34 cellular contexts compared by ENCODE assay signal in genomic region chr22:44726439-44726838, GRCh38. TPM values are rescaled to one million over a fixed set of nuclear protein-coding genes. Genes with fewer than 3 reads are reported as not detected.
"Had no signal": no experiment of that assay in that cellular context is flagged by ENCODE, and none has a peak within 500 bp of the region (broad histone marks: within the 10 kb centered on the region; RNA-seq: fewer than 3 reads in every experiment).

No MANE protein-coding gene starts in this region.

- H3K4me3 ChIP-seq: adrenal gland, body of pancreas, breast epithelium had no signal

- H3K4me3 Mint-ChIP-seq: activated B cell treated with CpG ODN at 0.5 μM for 24 hours; activated CD4-positive, alpha-beta memory T cell treated with anti-CD3 and anti-CD28 coated beads for 36 hours; activated CD4-positive, alpha-beta T cell treated with anti-CD3 and anti-CD28 coated beads, Interleukin-2, amount 10 ng/mL, durations not matched to agents 24 days and 14 days; activated CD8-positive, alpha-beta T cell treated with anti-CD3 and anti-CD28 coated beads for 36 hours; activated naive CD4-positive, alpha-beta T cell treated with anti-CD3 and anti-CD28 coated beads for 36 hours; activated naive CD8-positive, alpha-beta T cell treated with anti-CD3 and anti-CD28 coated beads for 36 hours; activated T-cell treated with anti-CD3 and anti-CD28 coated beads, Interleukin-2, amount 50 U/mL, for 4 hours; activated T-cell treated with anti-CD3 and anti-CD28 coated beads, Interleukin-2, amount 50 U/mL, for 72 hours; activated T-helper 1 cell treated with anti-CD3 and anti-CD28 coated beads, Interleukin-12 subunit alpha, Interleukin-12 subunit beta, Interleukin-2, Interleukin-4 antibody, amounts not matched to agents 30 ng/mL and 10 ng/mL and 1 ng/mL, durations not matched to agents 14 hours and 24 hours and 36 hours; activated T-helper 17 cell treated with anti-CD3 and anti-CD28 coated beads, Interleukin-2, amount 50 U/mL, for 72 hours; T-helper 1 cell treated with Interleukin-12 subunit alpha and Interleukin-12 subunit beta and Interleukin-4 antibody, amounts not matched to agents 30 μg/mL and 1 μg/mL, for 36 hours; T-helper 2 cell treated with Interferon-gamma antibody and Interleukin-4, amounts not matched to agents 5 μg/mL and 100 μg/mL, for 36 hours had no signal

- ATAC-seq: activated CD8-positive, alpha-beta T cell treated with anti-CD3 and anti-CD28 coated beads for 36 hours; activated naive CD4-positive, alpha-beta T cell treated with anti-CD3 and anti-CD28 coated beads, Interleukin-2, amount 50 U/mL, for 72 hours; activated T-cell treated with anti-CD3 and anti-CD28 coated beads, Interleukin-2, amount 50 U/mL, for 4 hours; activated T-cell treated with anti-CD3 and anti-CD28 coated beads, Interleukin-2, amount 50 U/mL, for 72 hours; activated T-helper 17 cell treated with anti-CD3 and anti-CD28 coated beads, Interleukin-2, amount 50 U/mL, for 72 hours; body of pancreas had no signal

- H3K36me3 Mint-ChIP-seq: activated naive CD4-positive, alpha-beta T cell treated with anti-CD3 and anti-CD28 coated beads, Interleukin-2, amount 50 U/mL, for 72 hours; activated naive CD8-positive, alpha-beta T cell treated with anti-CD3 and anti-CD28 coated beads for 36 hours had no signal

- H3K4me1 Mint-ChIP-seq: activated CD4-positive, alpha-beta T cell treated with anti-CD3 and anti-CD28 coated beads, Interleukin-2, amount 10 ng/mL, durations not matched to agents 24 days and 14 days; activated T-helper 17 cell treated with anti-CD3 and anti-CD28 coated beads, Interleukin-2, amount 50 U/mL, for 72 hours had no signal

- H3K9me3 Mint-ChIP-seq: activated B cell treated with CpG ODN at 0.5 μM for 24 hours; activated CD4-positive, alpha-beta memory T cell treated with anti-CD3 and anti-CD28 coated beads for 36 hours; activated CD4-positive, alpha-beta T cell treated with anti-CD3 and anti-CD28 coated beads, Interleukin-2, amount 10 ng/mL, durations not matched to agents 24 days and 14 days; activated CD8-positive, alpha-beta T cell treated with anti-CD3 and anti-CD28 coated beads for 36 hours; activated naive CD4-positive, alpha-beta T cell treated with anti-CD3 and anti-CD28 coated beads for 36 hours; activated naive CD4-positive, alpha-beta T cell treated with anti-CD3 and anti-CD28 coated beads, Interleukin-2, amount 50 U/mL, for 72 hours; activated naive CD8-positive, alpha-beta T cell treated with anti-CD3 and anti-CD28 coated beads for 36 hours; activated T-cell treated with anti-CD3 and anti-CD28 coated beads, Interleukin-2, amount 50 U/mL, for 4 hours; activated T-cell treated with anti-CD3 and anti-CD28 coated beads, Interleukin-2, amount 50 U/mL, for 72 hours; activated T-helper 1 cell treated with anti-CD3 and anti-CD28 coated beads, Interleukin-12 subunit alpha, Interleukin-12 subunit beta, Interleukin-2, Interleukin-4 antibody, amounts not matched to agents 30 ng/mL and 10 ng/mL and 1 ng/mL, durations not matched to agents 14 hours and 24 hours and 36 hours; activated T-helper 17 cell treated with anti-CD3 and anti-CD28 coated beads, Interleukin-2, amount 50 U/mL, for 72 hours; T-helper 1 cell treated with Interleukin-12 subunit alpha and Interleukin-12 subunit beta and Interleukin-4 antibody, amounts not matched to agents 30 μg/mL and 1 μg/mL, for 36 hours; T-helper 2 cell treated with Interferon-gamma antibody and Interleukin-4, amounts not matched to agents 5 μg/mL and 100 μg/mL, for 36 hours had no signal

- H3K36me3 ChIP-seq: brain microvascular endothelial cell, breast epithelium had no signal

- H3K27ac Mint-ChIP-seq: activated B cell treated with CpG ODN at 0.5 μM for 24 hours; activated CD4-positive, alpha-beta memory T cell treated with anti-CD3 and anti-CD28 coated beads for 36 hours; activated CD4-positive, alpha-beta T cell treated with anti-CD3 and anti-CD28 coated beads, Interleukin-2, amount 10 ng/mL, durations not matched to agents 24 days and 14 days; activated CD8-positive, alpha-beta T cell treated with anti-CD3 and anti-CD28 coated beads for 36 hours; activated naive CD4-positive, alpha-beta T cell treated with anti-CD3 and anti-CD28 coated beads for 36 hours; activated naive CD4-positive, alpha-beta T cell treated with anti-CD3 and anti-CD28 coated beads, Interleukin-2, amount 50 U/mL, for 72 hours; activated naive CD8-positive, alpha-beta T cell treated with anti-CD3 and anti-CD28 coated beads for 36 hours; activated T-cell treated with anti-CD3 and anti-CD28 coated beads, Interleukin-2, amount 50 U/mL, for 72 hours; activated T-helper 1 cell treated with anti-CD3 and anti-CD28 coated beads, Interleukin-12 subunit alpha, Interleukin-12 subunit beta, Interleukin-2, Interleukin-4 antibody, amounts not matched to agents 30 ng/mL and 10 ng/mL and 1 ng/mL, durations not matched to agents 14 hours and 24 hours and 36 hours; activated T-helper 17 cell treated with anti-CD3 and anti-CD28 coated beads, Interleukin-2, amount 50 U/mL, for 72 hours; T-helper 1 cell treated with Interleukin-12 subunit alpha and Interleukin-12 subunit beta and Interleukin-4 antibody, amounts not matched to agents 30 μg/mL and 1 μg/mL, for 36 hours; T-helper 2 cell treated with Interferon-gamma antibody and Interleukin-4, amounts not matched to agents 5 μg/mL and 100 μg/mL, for 36 hours had no signal

- DNase-seq: activated B cell treated with CpG ODN at 0.5 μM for 24 hours; activated CD4-positive, alpha-beta memory T cell treated with anti-CD3 and anti-CD28 coated beads for 36 hours; activated CD4-positive, alpha-beta T cell treated with anti-CD3 and anti-CD28 coated beads for 4 hours; activated CD4-positive, alpha-beta T cell treated with anti-CD3 and anti-CD28 coated beads, Interleukin-2, amount 10 ng/mL, durations not matched to agents 24 days and 14 days; activated CD4-positive, alpha-beta T cell treated with anti-CD3 and anti-CD28 coated beads, Interleukin-2, amount 50 U/mL, for 1 hour; activated CD4-positive, alpha-beta T cell treated with anti-CD3 and anti-CD28 coated beads, Interleukin-2, amount 50 U/mL, for 4 hours; activated CD4-positive, CD25-positive, alpha-beta regulatory T cell treated with anti-CD3 and anti-CD28 coated beads, Interleukin-2, amount 50 U/mL, for 72 hours; activated CD8-positive, alpha-beta memory T cell treated with anti-CD3 and anti-CD28 coated beads, Interleukin-2, amount 50 U/mL, for 4 hours; activated CD8-positive, alpha-beta T cell treated with anti-CD3 and anti-CD28 coated beads for 36 hours; activated effector memory CD4-positive, alpha-beta T cell treated with anti-CD3 and anti-CD28 coated beads, Interleukin-2, amount 50 U/mL, for 16 hours; activated gamma-delta T cell treated with Interleukin-2 at 50 U/mL for 16 hours; activated naive CD4-positive, alpha-beta T cell; activated naive CD4-positive, alpha-beta T cell treated with anti-CD3 and anti-CD28 coated beads for 36 hours; activated naive CD8-positive, alpha-beta T cell treated with anti-CD3 and anti-CD28 coated beads for 36 hours; activated T-cell treated with anti-CD3 and anti-CD28 coated beads for 4 hours; activated T-cell treated with anti-CD3 and anti-CD28 coated beads, Interleukin-2, amount 50 U/mL, for 1 hour; activated T-cell treated with anti-CD3 and anti-CD28 coated beads, Interleukin-2, amount 50 U/mL, for 4 hours; activated T-cell treated with anti-CD3 and anti-CD28 coated beads, Interleukin-2, amount 50 U/mL, for 72 hours; adrenal gland; amniotic stem cell; aorta; body of pancreas; brain microvascular endothelial cell; central memory CD4-positive, alpha-beta T cell; T-helper 1 cell; T-helper 2 cell; T-helper 9 cell had no signal

- H3K27ac ChIP-seq: adrenal gland, body of pancreas, brain microvascular endothelial cell, breast epithelium, VCaP had no signal

- H3K9me3 ChIP-seq: adrenal gland, body of pancreas, breast epithelium had no signal

- H3K4me1 ChIP-seq: body of pancreas had no signal

- H3K27me3 ChIP-seq: adrenal gland, body of pancreas, brain microvascular endothelial cell, breast epithelium had no signal

RNA-seq across cellular contexts. Expression of gene ARHGAP8, which starts 25.9 kb away (rescaled TPM):
- polyA plus RNA-seq: aorta had no signal
